Comparison of ENCODE assay signal across 10 cellular contexts in the genomic region with DNA sequence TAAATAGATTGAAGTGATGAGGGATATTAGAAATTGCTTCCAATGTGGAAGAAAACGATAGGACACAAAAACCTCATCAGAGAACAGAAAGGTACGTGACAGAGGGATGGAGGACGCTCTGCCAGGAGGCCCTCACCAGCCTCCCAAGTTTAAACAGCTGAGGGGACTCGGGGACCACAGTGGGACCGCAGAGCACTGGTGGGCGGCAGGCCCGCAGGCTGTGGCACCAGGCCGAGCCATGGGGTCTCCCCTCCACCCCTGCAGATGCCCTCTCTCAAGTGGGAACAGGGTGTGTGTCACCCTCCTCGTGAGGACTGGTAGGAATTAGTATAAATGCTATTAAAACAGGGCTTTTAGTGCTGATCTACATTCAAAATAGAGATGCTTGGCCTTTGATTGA. TPM values are rescaled to one million over a fixed set of nuclear protein-coding genes. Genes with fewer than 3 reads are reported as not detected.
"Had no signal": no experiment of that assay in that cellular context is flagged by ENCODE, and none has a peak within 500 bp of the region (broad histone marks: within the 10 kb centered on the region; RNA-seq: fewer than 3 reads in every experiment).

No MANE protein-coding gene starts in this region.

- H3K9me3 Mint-ChIP-seq: GM23338, H9, HFFc6 had no signal

- H3K4me3 Mint-ChIP-seq: GM23338, H9, HFFc6 had no signal

- H3K4me3 ChIP-seq: GM23248, GM23338, HAP-1 had no signal

- H3K4me2 ChIP-seq: GM23338 had no signal

- H3K9me3 ChIP-seq: HAP-1 had no signal

- ATAC-seq: GM23338 had no signal

- H3K27ac Mint-ChIP-seq: GM23338, H9, HFFc6 had no signal

- H3K27ac ChIP-seq: GM23248 had no signal

- H3K4me1 Mint-ChIP-seq: GM23338, H9 had no signal

- H2AFZ ChIP-seq: GM23248, GM23338 had no signal

- DNase-seq: GM23248, GOT3, H7, H9, HCEC 1CT, HFFc6 had no signal

- H3K4me1 ChIP-seq: HAP-1 had no signal

- H3K9ac ChIP-seq: GM23248 had no signal

RNA-seq across cellular contexts. Expression of gene OR6B2, which starts 15.9 kb away (rescaled TPM):
- total RNA-seq: GM23248, GM23338, H1, H4, H7, H9, HFFc6 had no signal

RNA-seq across cellular contexts. Expression of gene OR6B3, which starts 39.0 kb away (rescaled TPM):
- total RNA-seq: GM23248, GM23338, H1, H4, H7, H9, HFFc6 had no signal
